Comparison of ENCODE assay signal across 22 cellular contexts in the genomic region with DNA sequence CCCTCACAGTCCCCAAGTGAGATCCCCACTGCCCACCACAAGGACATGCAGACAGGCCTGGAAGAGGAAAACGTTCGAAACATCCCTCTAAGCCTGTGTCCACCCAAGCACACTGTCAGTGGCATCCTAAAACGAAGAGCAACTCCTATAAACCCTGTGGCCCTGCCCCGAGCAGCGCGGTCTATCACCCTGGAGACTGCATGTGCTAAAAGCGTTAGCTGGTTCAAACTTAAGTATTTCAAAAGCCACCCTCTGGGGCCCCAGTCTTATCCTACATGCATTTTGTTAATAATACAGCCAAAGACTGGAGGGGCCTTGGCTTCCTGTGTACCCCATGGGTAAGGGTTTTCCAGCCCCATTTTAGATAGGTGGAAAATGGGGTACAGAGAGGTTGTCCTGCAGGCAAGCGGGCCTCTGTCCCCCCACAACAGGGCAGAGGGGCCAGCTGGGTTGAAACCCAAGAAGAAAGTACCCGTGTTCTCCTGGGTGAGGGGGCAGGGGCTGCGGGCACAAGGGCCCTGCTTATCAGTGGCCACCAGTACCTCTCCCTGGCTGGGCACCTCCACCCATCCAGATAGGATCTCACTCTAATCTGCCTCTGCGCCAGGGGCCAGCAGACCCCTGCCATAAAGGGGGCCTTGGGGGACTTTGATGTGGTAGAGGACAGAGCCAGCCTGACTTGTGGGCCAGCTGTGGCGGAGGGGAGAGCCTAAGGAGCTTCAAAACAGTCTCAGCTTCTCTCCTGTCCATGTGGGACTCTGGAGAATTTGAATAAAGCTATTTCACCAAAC. TPM values are rescaled to one million over a fixed set of nuclear protein-coding genes. Genes with fewer than 3 reads are reported as not detected.
DNase-seq lines count a peak whose midpoint lies in the region; ATAC-seq lines count a peak whose summit lies in the region.
"Had no signal": no experiment of that assay in that cellular context is flagged by ENCODE, and none has a peak within 500 bp of the region (broad histone marks: within the 10 kb centered on the region; RNA-seq: fewer than 3 reads in every experiment).

No MANE protein-coding gene starts in this region.

- peak overlapping the region; percentile 99 for H3K27ac ChIP-seq in SJCRH30
- H3K27ac ChIP-seq: brain microvascular endothelial cell had no signal

- peaks cover 71% of the 10 kb centered on the region for H3K4me1 Mint-ChIP-seq in activated T-cell treated with anti-CD3 and anti-CD28 coated beads, Interleukin-2, amount 50 U/mL, for 24 hours (ENCODE audit: low read depth)
- peaks cover 53% of the 10 kb centered on the region for H3K4me1 Mint-ChIP-seq in activated T-cell treated with anti-CD3 and anti-CD28 coated beads, Interleukin-2, amount 50 U/mL, for 72 hours (ENCODE audit: low read depth)
- peaks cover 0 to 95% of the 10 kb centered on the region in 2 donors for H3K4me1 Mint-ChIP-seq in immature natural killer cell
- peaks cover 85% of the 10 kb centered on the region for H3K4me1 Mint-ChIP-seq in stimulated activated effector memory CD8-positive, alpha-beta T cell treated with anti-CD3 and anti-CD28 coated beads, Interleukin-12 subunit alpha, Interleukin-12 subunit beta, amount 100 ng/mL, for 72 hours

- ATAC-seq in activated T-cell treated with anti-CD3 and anti-CD28 coated beads, Interleukin-2, amount 50 U/mL, for 72 hours (replicated peaks in 1 of 2) = no peak
- no peak for ATAC-seq in stimulated activated effector memory CD8-positive, alpha-beta T cell treated with anti-CD3 and anti-CD28 coated beads, Interleukin-12 subunit alpha, Interleukin-12 subunit beta, amount 100 ng/mL, for 72 hours
- no peak for ATAC-seq in HG03432 (IDR thresholded peaks at IDR 0.05; ENCODE audit: unreplicated experiment)
- ATAC-seq in GM19455 (IDR thresholded peaks at IDR 0.05; ENCODE audit: unreplicated experiment) = no peak
- ATAC-seq: activated naive CD4-positive, alpha-beta T cell treated with anti-CD3 and anti-CD28 coated beads, Interleukin-2, amount 50 U/mL, for 72 hours had no signal

- H3K9me3 ChIP-seq in SJCRH30 (replicated peaks) = no peaks in the 10 kb centered on the region
- H3K9me3 ChIP-seq: upper lobe of left lung had no signal

- H3K4me1 ChIP-seq in SJCRH30 = peaks cover 54% of the 10 kb centered on the region

- no peaks in the 10 kb centered on the region for H3K36me3 ChIP-seq in SJCRH30
- H3K36me3 ChIP-seq: brain microvascular endothelial cell, upper lobe of left lung had no signal

- no peaks in the 10 kb centered on the region for H3K27me3 Mint-ChIP-seq in activated T-cell treated with anti-CD3 and anti-CD28 coated beads, Interleukin-2, amount 50 U/mL, for 24 hours
- no peaks in the 10 kb centered on the region for H3K27me3 Mint-ChIP-seq in activated T-cell treated with anti-CD3 and anti-CD28 coated beads, Interleukin-2, amount 50 U/mL, for 72 hours (ENCODE audit: low read depth)
- H3K27me3 Mint-ChIP-seq in immature natural killer cell (ENCODE audit: low read depth in 3 of 3) = peaks cover 0 to 2% (median 1%) of the 10 kb centered on the region in 3 donors

- no peak overlapping the region for H3K4me3 ChIP-seq in SJCRH30
- H3K4me3 ChIP-seq: skin epidermis, upper lobe of left lung had no signal

- no peak for DNase-seq in activated T-cell treated with anti-CD3 and anti-CD28 coated beads, Interleukin-2, amount 50 U/mL, for 24 hours
- no peak for DNase-seq in activated T-cell treated with anti-CD3 and anti-CD28 coated beads, Interleukin-2, amount 50 U/mL, for 72 hours
- DNase-seq in SJCRH30 (peak; percentile 43 to 65), immature natural killer cell (no peak), NCI-H1092 (lab: John Stamatoyannopoulos, UW) (no peak)
- no peak for DNase-seq in stimulated activated effector memory CD8-positive, alpha-beta T cell treated with anti-CD3 and anti-CD28 coated beads, Interleukin-12 subunit alpha, Interleukin-12 subunit beta, amount 100 ng/mL, for 72 hours (ENCODE audit: low spot score in 2 of 2)
- DNase-seq: activated CD4-positive, alpha-beta T cell treated with anti-CD3 and anti-CD28 coated beads for 1 hour; activated CD8-positive, alpha-beta memory T cell treated with anti-CD3 and anti-CD28 coated beads, Interleukin-2, amount 50 U/mL, for 4 hours; brain microvascular endothelial cell; effector memory CD4-positive, alpha-beta T cell; hypothalamus; KG1; kidney glomerular epithelial cell; midbrain; NCI-H1417; NCI-H345; upper lobe of left lung had no signal

- peaks cover 8% of the 10 kb centered on the region for H3K36me3 Mint-ChIP-seq in activated T-cell treated with anti-CD3 and anti-CD28 coated beads, Interleukin-2, amount 50 U/mL, for 24 hours (ENCODE audit: low read depth)
- no peaks in the 10 kb centered on the region for H3K36me3 Mint-ChIP-seq in activated T-cell treated with anti-CD3 and anti-CD28 coated beads, Interleukin-2, amount 50 U/mL, for 72 hours (ENCODE audit: insufficient read depth in 2 of 2)
- H3K36me3 Mint-ChIP-seq in immature natural killer cell = peaks cover 6 to 17% (median 6%) of the 10 kb centered on the region in 3 donors
- H3K36me3 Mint-ChIP-seq in stimulated activated effector memory CD8-positive, alpha-beta T cell treated with anti-CD3 and anti-CD28 coated beads, Interleukin-12 subunit alpha, Interleukin-12 subunit beta, amount 100 ng/mL, for 72 hours = peaks cover 6% of the 10 kb centered on the region
- H3K36me3 Mint-ChIP-seq: activated naive CD4-positive, alpha-beta T cell treated with anti-CD3 and anti-CD28 coated beads, Interleukin-2, amount 50 U/mL, for 72 hours had no signal

- H3K27me3 ChIP-seq in SJCRH30 = no peaks in the 10 kb centered on the region
- H3K27me3 ChIP-seq: brain microvascular endothelial cell, upper lobe of left lung had no signal

- H3K27ac Mint-ChIP-seq in activated T-cell treated with anti-CD3 and anti-CD28 coated beads, Interleukin-2, amount 50 U/mL, for 24 hours = peak overlapping the region; percentile 79
- no peak overlapping the region for H3K27ac Mint-ChIP-seq in activated T-cell treated with anti-CD3 and anti-CD28 coated beads, Interleukin-2, amount 50 U/mL, for 72 hours
- H3K27ac Mint-ChIP-seq in immature natural killer cell = peak overlapping the region; percentile 69 to 93 (median 90)
- peak overlapping the region; percentile 69 for H3K27ac Mint-ChIP-seq in stimulated activated effector memory CD8-positive, alpha-beta T cell treated with anti-CD3 and anti-CD28 coated beads, Interleukin-12 subunit alpha, Interleukin-12 subunit beta, amount 100 ng/mL, for 72 hours
- H3K27ac Mint-ChIP-seq: T-helper 1 cell treated with Interleukin-12 subunit alpha and Interleukin-12 subunit beta and Interleukin-4 antibody, amounts not matched to agents 30 μg/mL and 1 μg/mL, for 36 hours had no signal

- H3K9me3 Mint-ChIP-seq in activated T-cell treated with anti-CD3 and anti-CD28 coated beads, Interleukin-2, amount 50 U/mL, for 24 hours = no peaks in the 10 kb centered on the region
- no peaks in the 10 kb centered on the region for H3K9me3 Mint-ChIP-seq in activated T-cell treated with anti-CD3 and anti-CD28 coated beads, Interleukin-2, amount 50 U/mL, for 72 hours
- H3K9me3 Mint-ChIP-seq in immature natural killer cell = no peaks in the 10 kb centered on the region
- H3K9me3 Mint-ChIP-seq in stimulated activated effector memory CD8-positive, alpha-beta T cell treated with anti-CD3 and anti-CD28 coated beads, Interleukin-12 subunit alpha, Interleukin-12 subunit beta, amount 100 ng/mL, for 72 hours = no peaks in the 10 kb centered on the region
- H3K9me3 Mint-ChIP-seq: T-helper 1 cell treated with Interleukin-12 subunit alpha and Interleukin-12 subunit beta and Interleukin-4 antibody, amounts not matched to agents 30 μg/mL and 1 μg/mL, for 36 hours had no signal

- H3K4me3 Mint-ChIP-seq in activated T-cell treated with anti-CD3 and anti-CD28 coated beads, Interleukin-2, amount 50 U/mL, for 24 hours = no peak overlapping the region
- no peak overlapping the region for H3K4me3 Mint-ChIP-seq in activated T-cell treated with anti-CD3 and anti-CD28 coated beads, Interleukin-2, amount 50 U/mL, for 72 hours
- H3K4me3 Mint-ChIP-seq in immature natural killer cell = peak overlapping the region; percentile 62 to 79 (median 77)
- no peak overlapping the region for H3K4me3 Mint-ChIP-seq in stimulated activated effector memory CD8-positive, alpha-beta T cell treated with anti-CD3 and anti-CD28 coated beads, Interleukin-12 subunit alpha, Interleukin-12 subunit beta, amount 100 ng/mL, for 72 hours
- H3K4me3 Mint-ChIP-seq: T-helper 1 cell treated with Interleukin-12 subunit alpha and Interleukin-12 subunit beta and Interleukin-4 antibody, amounts not matched to agents 30 μg/mL and 1 μg/mL, for 36 hours had no signal

RNA-seq across cellular contexts. Expression of a gene that starts 28.3 kb away (rescaled TPM):
- 100 to 1,000 TPM in 1 of 2 donors, 10 to 100 TPM in 1; 85.6 to 112 TPM for total RNA-seq in activated T-cell treated with anti-CD3 and anti-CD28 coated beads, Interleukin-2, amount 50 U/mL, for 72 hours
- total RNA-seq in SJCRH30 (2014; rRNA removed; shearing (Covaris generic)) = 88.9 and 92.8 TPM in 2 replicates
- 10 to 100 TPM; 30.5 to 94.3 (median 54.9) TPM for polyA plus RNA-seq in immature natural killer cell

Comparison
In these comparisons a context has a peak if more than half of its experiments do, and no peak if none do; other contexts are left out.
1. DNase-seq: peak in SJCRH30 (2 of 2); none in activated T-cell treated with anti-CD3 and anti-CD28 coated beads, Interleukin-2, amount 50 U/mL, for 24 hours (single experiment), activated T-cell treated with anti-CD3 and anti-CD28 coated beads, Interleukin-2, amount 50 U/mL, for 72 hours (0 of 2), immature natural killer cell (0 of 3), stimulated activated effector memory CD8-positive, alpha-beta T cell treated with anti-CD3 and anti-CD28 coated beads, Interleukin-12 subunit alpha, Interleukin-12 subunit beta, amount 100 ng/mL, for 72 hours (0 of 2) and NCI-H1092 (single experiment).
2. H3K4me3 Mint-ChIP-seq: peak in immature natural killer cell (5 of 5); none in activated T-cell treated with anti-CD3 and anti-CD28 coated beads, Interleukin-2, amount 50 U/mL, for 24 hours (single experiment), activated T-cell treated with anti-CD3 and anti-CD28 coated beads, Interleukin-2, amount 50 U/mL, for 72 hours (0 of 2) and stimulated activated effector memory CD8-positive, alpha-beta T cell treated with anti-CD3 and anti-CD28 coated beads, Interleukin-12 subunit alpha, Interleukin-12 subunit beta, amount 100 ng/mL, for 72 hours (single experiment).